12 cellular contexts compared by ENCODE assay signal in genomic region chr1:92399076-92399475, GRCh38.
A peak's percentile ranks its signal among the peaks of the same experiment; 100 is the strongest.
DNase-seq lines count a peak whose midpoint lies in the region; ATAC-seq and TF ChIP-seq lines count a peak whose summit lies in the region.
"Had no signal": no experiment of that assay in that cellular context is flagged by ENCODE, and none has a peak within 500 bp of the region (broad histone marks: within the 10 kb centered on the region; RNA-seq: fewer than 3 reads in every experiment).

No MANE protein-coding gene starts in this region.

- H3K4me1 ChIP-seq in neutrophil (ENCODE audit: control insufficient read depth in 1 of 2, insufficient read depth in 1 of 2, low read depth in 1 of 2, low read length in 1 of 2), result peaks cover 18 to 24% of the 10 kb centered on the region in 2 experiments
- no peaks in the 10 kb centered on the region for H3K4me1 ChIP-seq in body of pancreas
- H3K4me1 ChIP-seq: adrenal gland had no signal

- DNase-seq in activated naive CD4-positive, alpha-beta T cell treated with anti-CD3 and anti-CD28 coated beads, Interleukin-2, amount 10 ng/mL, durations not matched to agents 7 days and 5 days, result no peak
- no peak for DNase-seq in body of pancreas
- no peak for DNase-seq in activated effector memory CD4-positive, alpha-beta T cell treated with anti-CD3 and anti-CD28 coated beads, Interleukin-2, amount 50 U/mL, for 16 hours
- no peak for DNase-seq in stimulated activated CD4-positive, alpha-beta T cell treated with anti-CD3 and anti-CD28 coated beads, Interleukin-2, amount 100 ng/mL, for 48 hours
- DNase-seq: adrenal gland had no signal

- intact Hi-C loops in body of pancreas (cut with DNase I), result no loop called here

- peak overlapping the region; percentile 61 for H3K27ac ChIP-seq in neutrophil
- no peak overlapping the region for H3K27ac ChIP-seq in body of pancreas
- H3K27ac ChIP-seq: adrenal gland, PC-9 had no signal

- H3K27me3 ChIP-seq in neutrophil (no peaks in the 10 kb centered on the region), body of pancreas (no peaks in the 10 kb centered on the region)
- H3K27me3 ChIP-seq: adrenal gland had no signal

- peaks cover 15% of the 10 kb centered on the region for H3K9me3 Mint-ChIP-seq in activated naive CD4-positive, alpha-beta T cell treated with anti-CD3 and anti-CD28 coated beads, Interleukin-2, amount 10 ng/mL, durations not matched to agents 7 days and 5 days

- H3K27ac Mint-ChIP-seq in activated naive CD4-positive, alpha-beta T cell treated with anti-CD3 and anti-CD28 coated beads, Interleukin-2, amount 10 ng/mL, durations not matched to agents 7 days and 5 days, result no peak overlapping the region
- H3K27ac Mint-ChIP-seq: WTC11 had no signal

- ATAC-seq in GM19023 (IDR thresholded peaks at IDR 0.05; ENCODE audit: unreplicated experiment) (peak; percentile 84), HG02588 (IDR thresholded peaks at IDR 0.05; ENCODE audit: unreplicated experiment) (peak; percentile 82), HG03521 (IDR thresholded peaks at IDR 0.05; ENCODE audit: unreplicated experiment) (peak; percentile 72), body of pancreas (no peak)
- ATAC-seq: WTC11 had no signal

- CTCF ChIA-PET in activated naive CD4-positive, alpha-beta T cell treated with anti-CD3 and anti-CD28 coated beads, Interleukin-2, amount 10 ng/mL, durations not matched to agents 7 days and 5 days (lab: Charles Lee), result interaction anchor here (0.8 to 1.3 kb wide), 2 partner anchors 11 to 22 kb away, joined by 3 to 8 read pairs; no protein-coding TSS in a partner anchor

- H3K9me3 ChIP-seq in neutrophil, result peaks cover 9% of the 10 kb centered on the region
- H3K9me3 ChIP-seq in body of pancreas, result peaks cover 0 to 13% (median 0%) of the 10 kb centered on the region in 3 donors

- TF ChIP-seq POLR2A in body of pancreas (IDR thresholded peaks at IDR 0.05), result no peak

- H3K36me3 ChIP-seq in neutrophil (no peaks in the 10 kb centered on the region), body of pancreas (replicated peaks in 1 of 2; ENCODE audit: insufficient read depth in 1 of 2, low read depth in 2 of 2) (no peaks in the 10 kb centered on the region)
- H3K36me3 ChIP-seq: adrenal gland had no signal

- no peaks in the 10 kb centered on the region for H3K27me3 Mint-ChIP-seq in activated naive CD4-positive, alpha-beta T cell treated with anti-CD3 and anti-CD28 coated beads, Interleukin-2, amount 10 ng/mL, durations not matched to agents 7 days and 5 days
- H3K27me3 Mint-ChIP-seq: IgD-negative memory B cell had no signal

- no peak overlapping the region for H3K4me3 Mint-ChIP-seq in activated naive CD4-positive, alpha-beta T cell treated with anti-CD3 and anti-CD28 coated beads, Interleukin-2, amount 10 ng/mL, durations not matched to agents 7 days and 5 days
- H3K4me3 Mint-ChIP-seq: WTC11 had no signal

- TF ChIP-seq CTCF in neutrophil (IDR thresholded peaks at IDR 0.05) (no peak), body of pancreas (IDR thresholded peaks at IDR 0.05) (no peak)

- H3K4me3 ChIP-seq in neutrophil (ENCODE audit: low read depth in 1 of 2, low read length in 1 of 2), result no peak overlapping the region
- H3K4me3 ChIP-seq in body of pancreas, result no peak overlapping the region
- H3K4me3 ChIP-seq: adrenal gland, PC-9 had no signal

- H3K36me3 Mint-ChIP-seq in activated naive CD4-positive, alpha-beta T cell treated with anti-CD3 and anti-CD28 coated beads, Interleukin-2, amount 10 ng/mL, durations not matched to agents 7 days and 5 days, result peaks cover 4% of the 10 kb centered on the region

- no peaks in the 10 kb centered on the region for H3K4me1 Mint-ChIP-seq in activated naive CD4-positive, alpha-beta T cell treated with anti-CD3 and anti-CD28 coated beads, Interleukin-2, amount 10 ng/mL, durations not matched to agents 7 days and 5 days
- H3K4me1 Mint-ChIP-seq: WTC11 had no signal
